Comparison of ENCODE assay signal across 7 cellular contexts in the genomic region with DNA sequence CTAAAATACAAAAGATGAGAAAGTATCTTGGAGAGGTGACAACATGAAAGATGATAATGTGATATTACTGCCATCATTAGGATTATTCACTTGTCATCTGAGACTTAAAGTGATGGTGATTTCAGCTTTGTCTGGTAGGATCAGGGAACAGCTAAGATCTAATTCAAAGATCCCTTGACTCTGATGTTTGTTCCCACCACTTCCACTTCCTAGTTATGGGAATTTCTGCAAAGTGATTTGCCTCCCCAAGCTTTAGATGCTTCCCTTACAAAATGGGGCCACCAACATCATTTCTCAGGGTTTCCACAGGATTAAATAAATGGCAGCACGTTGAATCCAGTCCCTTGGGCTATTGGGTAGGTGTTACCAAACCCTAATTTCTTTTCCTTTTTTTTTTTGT.
"Had no signal": no experiment of that assay in that cellular context is flagged by ENCODE, and none has a peak within 500 bp of the region (broad histone marks: within the 10 kb centered on the region; RNA-seq: fewer than 3 reads in every experiment).

No MANE protein-coding gene starts in this region.

- H3K4me3 ChIP-seq: K562 had no signal

- H3K27ac ChIP-seq: HL-60 had no signal

- DNase-seq: IMR-90, KBM-7, KG1 had no signal

- ATAC-seq: HepG2 had no signal

- FAIRE-seq: HepG2, HTR-8/SVneo, K562 had no signal
